8 cellular contexts compared by ENCODE assay signal in genomic region chr2:199851499-199851816, GRCh38. TPM values are rescaled to one million over a fixed set of nuclear protein-coding genes. Genes with fewer than 3 reads are reported as not detected.
DNase-seq lines count a peak whose midpoint lies in the region; ATAC-seq, FAIRE-seq and TF ChIP-seq lines count a peak whose summit lies in the region.

No MANE protein-coding gene starts in this region.

- H3K4me3 ChIP-seq in adrenal gland (peak overlapping the region; percentile 26 to 91 (median 60)), kidney (ENCODE audit: low read length in 2 of 2) (peak overlapping the region; percentile 80 to 89), thoracic aorta (peak overlapping the region; percentile 72)

- H3K9ac ChIP-seq in kidney (ENCODE audit: low read length in 2 of 2), result peak overlapping the region in 1 of 2 donors; percentile 48

- no peak for TF ChIP-seq POLR2A in adrenal gland (IDR thresholded peaks at IDR 0.05)

- peaks cover 15% of the 10 kb centered on the region for H3K27me3 Mint-ChIP-seq in activated CD8-positive, alpha-beta memory T cell treated with anti-CD3 and anti-CD28 coated beads, Interleukin-2, amount 10 ng/mL, durations not matched to agents 7 days and 5 days

- WGBS in adrenal gland, 4 donors, result 15 to 24% (median 18%) methylated on average over 8 of the region's 8 CpGs

- H3K27ac ChIP-seq in adrenal gland (peak overlapping the region; percentile 85 to 94 (median 87)), kidney (ENCODE audit: low read depth in 2 of 2, low read length in 2 of 2) (peak overlapping the region; percentile 58 to 59), thoracic aorta (no peak overlapping the region)

- peaks cover 8% of the 10 kb centered on the region for H3K4me1 Mint-ChIP-seq in activated CD8-positive, alpha-beta memory T cell treated with anti-CD3 and anti-CD28 coated beads, Interleukin-2, amount 10 ng/mL, durations not matched to agents 7 days and 5 days

- H3K36me3 Mint-ChIP-seq in activated CD8-positive, alpha-beta memory T cell treated with anti-CD3 and anti-CD28 coated beads, Interleukin-2, amount 10 ng/mL, durations not matched to agents 7 days and 5 days, result no peaks in the 10 kb centered on the region

- no peaks in the 10 kb centered on the region for H3K36me3 ChIP-seq in adrenal gland (replicated peaks in 1 of 2)
- no peaks in the 10 kb centered on the region for H3K36me3 ChIP-seq in kidney (ENCODE audit: control insufficient read depth in 1 of 2, insufficient read depth in 2 of 2, low read length in 2 of 2)
- no peaks in the 10 kb centered on the region for H3K36me3 ChIP-seq in thoracic aorta

- TF ChIP-seq CTCF in adrenal gland (IDR thresholded peaks at IDR 0.05) (no peak), kidney (IDR thresholded peaks at IDR 0.05; ENCODE audit: borderline replicate concordance, extremely low read depth, insufficient read depth) (no peak), thoracic aorta (IDR thresholded peaks at IDR 0.05) (no peak)

- FAIRE-seq in kidney (lab: Jason Lieb, UNC), result no peak

- H3K27ac Mint-ChIP-seq in activated CD8-positive, alpha-beta memory T cell treated with anti-CD3 and anti-CD28 coated beads, Interleukin-2, amount 10 ng/mL, durations not matched to agents 7 days and 5 days, result peak overlapping the region; percentile 76

- DNase-seq in activated CD8-positive, alpha-beta memory T cell treated with anti-CD3 and anti-CD28 coated beads, Interleukin-2, amount 10 ng/mL, durations not matched to agents 7 days and 5 days, result no peak
- no peak for DNase-seq in activated CD8-positive, alpha-beta memory T cell treated with anti-CD3 and anti-CD28 coated beads, Interleukin-2, amount 50 U/mL, for 48 hours
- DNase-seq in adrenal gland (no peak), kidney (no peak), thoracic aorta (ENCODE audit: low spot score) (no peak), Kasumi-1 (lab: John Stamatoyannopoulos, UW) (no peak)

- H3K9me3 Mint-ChIP-seq in activated CD8-positive, alpha-beta memory T cell treated with anti-CD3 and anti-CD28 coated beads, Interleukin-2, amount 10 ng/mL, durations not matched to agents 7 days and 5 days (ENCODE audit: low read depth), result no peaks in the 10 kb centered on the region

- no peak for ATAC-seq in activated CD8-positive, alpha-beta memory T cell treated with anti-CD3 and anti-CD28 coated beads, Interleukin-2, amount 10 ng/mL, durations not matched to agents 7 days and 5 days
- ATAC-seq in thoracic aorta (ENCODE audit: insufficient number of reproducible peaks, low FRiP score, low read depth) (no peak), esophagus mucosa (no peak), HG03432 (IDR thresholded peaks at IDR 0.05; ENCODE audit: unreplicated experiment) (no peak)

- H3K4me3 Mint-ChIP-seq in activated CD8-positive, alpha-beta memory T cell treated with anti-CD3 and anti-CD28 coated beads, Interleukin-2, amount 10 ng/mL, durations not matched to agents 7 days and 5 days, result peak overlapping the region; percentile 90

- H3K27me3 ChIP-seq in adrenal gland (no peaks in the 10 kb centered on the region), thoracic aorta (replicated peaks; ENCODE audit: insufficient read depth) (peaks cover 11% of the 10 kb centered on the region)

- H3K4me1 ChIP-seq in adrenal gland (replicated peaks in 1 of 2) (no peaks in the 10 kb centered on the region), kidney (ENCODE audit: control insufficient read depth in 1 of 2, insufficient read depth in 1 of 2, low read depth in 1 of 2, low read length in 2 of 2) (peaks cover 0 to 5% of the 10 kb centered on the region in 2 donors), thoracic aorta (ENCODE audit: control insufficient read depth in 1 of 2, low read depth in 2 of 2) (no peaks in the 10 kb centered on the region)

- CTCF ChIA-PET in activated CD8-positive, alpha-beta memory T cell treated with anti-CD3 and anti-CD28 coated beads, Interleukin-2, amount 10 ng/mL, durations not matched to agents 7 days and 5 days (lab: Charles Lee), result no interaction called here

- intact Hi-C loops in adrenal gland (cut with DNase I), result loop anchor here in 1 of 2 donors (10.0 kb wide), 1 partner anchor 93 kb away; no protein-coding TSS in a partner anchor
- intact Hi-C loops in kidney (cut with DNase I), result no loop called here

- H3K9me3 ChIP-seq in adrenal gland (replicated peaks in 1 of 3) (no peaks in the 10 kb centered on the region), kidney (ENCODE audit: control insufficient read depth in 1 of 2, low read length in 2 of 2) (no peaks in the 10 kb centered on the region), thoracic aorta (no peaks in the 10 kb centered on the region)

RNA-seq across cellular contexts. Expression of gene FTCDNL1, which starts 0.5 kb away (rescaled TPM):
- total RNA-seq in activated CD8-positive, alpha-beta memory T cell treated with anti-CD3 and anti-CD28 coated beads, Interleukin-2, amount 10 ng/mL, durations not matched to agents 7 days and 5 days, result 1 to 10 TPM; 1.8 to 2.8 TPM
- total RNA-seq in adrenal gland (10 to 100 TPM in 5 of 8 donors, 1 to 10 TPM in 3; 4.6 to 19.1 (median 11.1) TPM), kidney (3.4 TPM), thoracic aorta (1 to 10 TPM in 1 of 2 donors, not detected in 1; 3.4 TPM), esophagus mucosa (1.6 TPM)
- polyA plus RNA-seq in adrenal gland (1 to 10 TPM; 2.6 to 3.8 (median 3.4) TPM), kidney (ENCODE audit: insufficient read depth, low read depth, low replicate concordance) (4.1 TPM)

RNA-seq across cellular contexts. Expression of gene C2orf69, which starts 59.6 kb away (rescaled TPM):
- total RNA-seq in activated CD8-positive, alpha-beta memory T cell treated with anti-CD3 and anti-CD28 coated beads, Interleukin-2, amount 10 ng/mL, durations not matched to agents 7 days and 5 days, result 10 to 100 TPM; 18.9 to 19.5 TPM
- 10 to 100 TPM; 13.6 to 26.6 (median 20.0) TPM for total RNA-seq in adrenal gland
- polyA plus RNA-seq in adrenal gland, result 10 to 100 TPM in 1 of 3 donors, 1 to 10 TPM in 2; 7.8 to 26.8 (median 7.8) TPM
- 11.5 TPM for total RNA-seq in kidney
- 4.9 TPM for polyA plus RNA-seq in kidney (ENCODE audit: insufficient read depth, low read depth, low replicate concordance)
- total RNA-seq in thoracic aorta, result 10 to 100 TPM; 10.8 to 16.7 TPM
- total RNA-seq in esophagus mucosa, result 7.7 TPM

Comparison
In these comparisons a context has a peak if more than half of its experiments do, and no peak if none do; other contexts are left out.
1. H3K27ac ChIP-seq: peak in adrenal gland (5 of 5) and kidney (2 of 2); none in thoracic aorta (0 of 2).
2. Peak in every context shown above with its lines, with median percentiles within 50 percentile points of each other: H3K4me3 ChIP-seq.